ENCODE assay signal across 8 cellular contexts in the genomic region with DNA sequence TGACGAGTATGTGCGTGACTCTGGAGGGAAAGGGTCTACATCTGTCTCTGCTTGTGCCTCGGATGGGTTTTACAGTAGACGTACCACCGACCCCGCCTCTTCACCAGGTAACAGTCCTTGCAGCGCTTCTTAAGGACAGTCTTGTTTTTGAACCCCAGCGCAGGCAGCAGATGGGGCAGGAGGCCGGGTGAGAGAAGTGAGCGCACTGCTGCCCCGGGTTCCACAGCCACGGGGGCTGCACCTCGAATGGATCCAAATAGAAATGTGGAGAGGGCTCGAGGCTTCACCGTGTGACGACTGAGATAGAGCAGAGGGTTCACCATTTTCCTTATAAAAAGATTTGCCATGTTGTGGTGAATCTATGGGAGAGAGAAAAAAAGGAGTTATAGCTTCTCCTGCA. TPM values are rescaled to one million over a fixed set of nuclear protein-coding genes. Genes with fewer than 3 reads are reported as not detected.
DNase-seq lines count a peak whose midpoint lies in the region; ATAC-seq and TF ChIP-seq lines count a peak whose summit lies in the region.
"Not testable (repeated sequence)": the region's sequence is repeated elsewhere in the genome, so short reads cannot be mapped to it uniquely, and the experiment has no call there.

No MANE protein-coding gene starts in this region.

- peak overlapping the region; percentile 100 for H3K4me3 Mint-ChIP-seq in activated CD4-positive, alpha-beta memory T cell treated with anti-CD3 and anti-CD28 coated beads, Interleukin-2, amount 10 ng/mL, durations not matched to agents 7 days and 5 days

- intact Hi-C loops in mammary epithelial cell (cut with micrococcal nuclease); psoas muscle (cut with DNase I); uterus (cut with DNase I; ENCODE audit: low total_unique reads): not testable (repeated sequence)

- H3K18ac ChIP-seq in mesendoderm (ENCODE audit: low read length), result not testable (repeated sequence)

- CTCF ChIA-PET in activated CD4-positive, alpha-beta memory T cell treated with anti-CD3 and anti-CD28 coated beads, Interleukin-2, amount 10 ng/mL, durations not matched to agents 7 days and 5 days (lab: Charles Lee), result interaction anchor here (2.1 kb wide), 1 partner anchor 35 kb away, joined by 6 read pairs; no protein-coding TSS in a partner anchor
- CTCF ChIA-PET in mammary epithelial cell (lab: Charles Lee; ENCODE audit: low non-redundant PET), result not testable (repeated sequence)

- not testable (repeated sequence) for H2BK120ac ChIP-seq in mesendoderm (ENCODE audit: low read depth, low read length)

- H3K9me2 ChIP-seq in DOHH2 (replicated peaks; ENCODE audit: control insufficient read depth, low read length), result not testable (repeated sequence)

- H3K36me3 ChIP-seq in DOHH2 (ENCODE audit: control insufficient read depth, low read length) (peaks cover 81% of the 10 kb centered on the region), mammary epithelial cell (ENCODE audit: insufficient read depth, low read length) (peaks cover 21% of the 10 kb centered on the region), psoas muscle (ENCODE audit: insufficient read depth in 1 of 2, low read depth in 1 of 2) (peaks cover 6 to 30% of the 10 kb centered on the region in 2 donors)
- not testable (repeated sequence) for H3K36me3 ChIP-seq in mesendoderm (ENCODE audit: control insufficient read depth, insufficient read depth, low read length); uterus

- peak overlapping the region; percentile 84 for H3K4me2 ChIP-seq in DOHH2 (ENCODE audit: low read length)
- peak overlapping the region; percentile 85 for H3K4me2 ChIP-seq in mammary epithelial cell (ENCODE audit: insufficient read depth, low read depth, low read length)
- peak overlapping the region; percentile 97 for H3K4me2 ChIP-seq in mesendoderm (ENCODE audit: low read length)

- POLR2A ChIA-PET in activated CD4-positive, alpha-beta memory T cell treated with anti-CD3 and anti-CD28 coated beads, Interleukin-2, amount 10 ng/mL, durations not matched to agents 7 days and 5 days (lab: Charles Lee), result interaction anchor here (0.8 to 1.5 kb wide), 4 partner anchors 8 to 19 kb away, joined by 3 to 4 read pairs (median 4); no protein-coding TSS in a partner anchor

- dilution Hi-C loops in mammary epithelial cell (cut with HindIII; ENCODE audit: low sequenced_read_pairs), result not testable (repeated sequence)

- peaks cover 19% of the 10 kb centered on the region for H3K79me1 ChIP-seq in mesendoderm (ENCODE audit: low read length)

- ATAC-seq in foreskin keratinocyte, psoas muscle: not testable (repeated sequence)

- H3F3A ChIP-seq in DOHH2 (ENCODE audit: control insufficient read depth, insufficient read depth), result peaks cover 16% of the 10 kb centered on the region

- TF ChIP-seq POLR2A in NB4 (IDR thresholded peaks at IDR 0.05; ENCODE audit: extremely low read depth, insufficient read length); uterus (IDR thresholded peaks at IDR 0.05): not testable (repeated sequence)

- not testable (repeated sequence) for H2BK5ac ChIP-seq in mesendoderm (ENCODE audit: low read length)

- H3K27me3 Mint-ChIP-seq in activated CD4-positive, alpha-beta memory T cell treated with anti-CD3 and anti-CD28 coated beads, Interleukin-2, amount 10 ng/mL, durations not matched to agents 7 days and 5 days, result not testable (repeated sequence)

- H3K36me3 Mint-ChIP-seq in activated CD4-positive, alpha-beta memory T cell treated with anti-CD3 and anti-CD28 coated beads, Interleukin-2, amount 10 ng/mL, durations not matched to agents 7 days and 5 days (ENCODE audit: low read depth), result peaks cover 48% of the 10 kb centered on the region

- H3K4ac ChIP-seq in mesendoderm (ENCODE audit: low read depth, low read length), result not testable (repeated sequence)

- not testable (repeated sequence) for H4K20me1 ChIP-seq in DOHH2 (ENCODE audit: control insufficient read depth, insufficient read depth, low read depth, low read length); mammary epithelial cell (ENCODE audit: insufficient read depth, low read length)

- not testable (repeated sequence) for H2AFZ ChIP-seq in mammary epithelial cell (ENCODE audit: low read depth, low read length)

- H3K79me2 ChIP-seq in DOHH2 (ENCODE audit: control insufficient read depth, low read length) (peaks cover 88% of the 10 kb centered on the region), mammary epithelial cell (ENCODE audit: insufficient read depth, low read length) (peaks cover 69% of the 10 kb centered on the region), mesendoderm (ENCODE audit: control insufficient read depth, insufficient read depth, low read length) (peaks cover 21% of the 10 kb centered on the region)

- BruUV-seq in mammary epithelial cell (replicated peaks; lab: Mats Ljungman, UMichigan), result TSS peak; percentile 71

- H2BK15ac ChIP-seq in mesendoderm (replicated peaks; ENCODE audit: low read depth), result not testable (repeated sequence)

- H3K4me1 Mint-ChIP-seq in activated CD4-positive, alpha-beta memory T cell treated with anti-CD3 and anti-CD28 coated beads, Interleukin-2, amount 10 ng/mL, durations not matched to agents 7 days and 5 days, result peaks cover 61% of the 10 kb centered on the region

- peak overlapping the region; percentile 93 for H3K4me3 ChIP-seq in DOHH2 (ENCODE audit: low read length)
- peak overlapping the region; percentile 86 for H3K4me3 ChIP-seq in NB4 (ENCODE audit: low read depth, low read length)
- peak overlapping the region; percentile 69 to 86 (median 74) for H3K4me3 ChIP-seq in mammary epithelial cell (replicated peaks in 1 of 3; ENCODE audit: insufficient read depth in 1 of 3, low read depth in 2 of 3, low read length in 3 of 3)
- not testable (repeated sequence) for H3K4me3 ChIP-seq in mesendoderm (ENCODE audit: low read length)
- peak overlapping the region; percentile 98 for H3K4me3 ChIP-seq in psoas muscle
- H3K4me3 ChIP-seq in uterus, result peak overlapping the region; percentile 93

- not testable (repeated sequence) for H4K8ac ChIP-seq in mesendoderm (ENCODE audit: low read depth, low read length)

- peak overlapping the region; percentile 66 for H3K27ac Mint-ChIP-seq in activated CD4-positive, alpha-beta memory T cell treated with anti-CD3 and anti-CD28 coated beads, Interleukin-2, amount 10 ng/mL, durations not matched to agents 7 days and 5 days

- H2AK5ac ChIP-seq in mesendoderm (ENCODE audit: low read length), result not testable (repeated sequence)

- peak overlapping the region; percentile 80; the same call in 1 of the 2 replicates for H3K27ac ChIP-seq in DOHH2 (ENCODE audit: low read depth, low read length)
- peak overlapping the region; percentile 59 for H3K27ac ChIP-seq in mammary epithelial cell (ENCODE audit: insufficient read depth, low read depth, low read length)
- H3K27ac ChIP-seq in foreskin keratinocyte, result peak overlapping the region; percentile 80
- not testable (repeated sequence) for H3K27ac ChIP-seq in mesendoderm (ENCODE audit: low read depth, low read length)
- H3K27ac ChIP-seq in psoas muscle, result peak overlapping the region; percentile 94
- peak overlapping the region in 1 of 2 donors; percentile 80 for H3K27ac ChIP-seq in uterus

- not testable (repeated sequence) for H3K27me3 ChIP-seq in DOHH2 (ENCODE audit: control insufficient read depth, low read length); mammary epithelial cell (ENCODE audit: insufficient read depth, low read length); foreskin keratinocyte; mesendoderm (ENCODE audit: insufficient read depth, low read length, poor library complexity); psoas muscle (ENCODE audit: insufficient read depth in 3 of 3, low read length in 2 of 3); uterus

- in situ Hi-C loops in mammary epithelial cell (cut with MboI; ENCODE audit: low sequenced_read_pairs in 2 of 2), result loop anchor here in 1 of 2 donors (25.0 kb wide), 1 partner anchor 214 kb away; no protein-coding TSS in a partner anchor

- peaks cover 60% of the 10 kb centered on the region for H3K4me1 ChIP-seq in DOHH2 (ENCODE audit: control insufficient read depth, low read length)
- H3K4me1 ChIP-seq in mammary epithelial cell (ENCODE audit: insufficient read depth, low read length), result peaks cover 29% of the 10 kb centered on the region
- H3K4me1 ChIP-seq in foreskin keratinocyte; mesendoderm (ENCODE audit: control insufficient read depth, low read depth, low read length); uterus: not testable (repeated sequence)
- peaks cover 27% of the 10 kb centered on the region for H3K4me1 ChIP-seq in psoas muscle

- H4K5ac ChIP-seq in mesendoderm (ENCODE audit: low read length), result not testable (repeated sequence)

- peak overlapping the region; percentile 97 for H3K56ac ChIP-seq in mesendoderm (ENCODE audit: low read length)

- 85% methylated on average over 15 of the region's 16 CpGs for WGBS in mammary epithelial cell (ENCODE audit: low coverage, missing lambda C conversion rate)
- no CpG with 5 or more reads among the region's 16 CpGs for WGBS in mesendoderm (ENCODE audit: extremely low coverage, insufficient coverage, low lambda C conversion rate)
- 79 to 85% (median 82%) methylated on average over 16 of the region's 16 CpGs for WGBS in psoas muscle, 3 donors

- H3K9ac ChIP-seq in mammary epithelial cell (ENCODE audit: insufficient read depth, low read length) (peak overlapping the region; percentile 76), mesendoderm (ENCODE audit: low read length) (peak overlapping the region; percentile 90)

- not testable (repeated sequence) for DNase-seq in NB4 (ENCODE audit: low read depth); activated CD4-positive, alpha-beta memory T cell treated with anti-CD3 and anti-CD28 coated beads, Interleukin-2, amount 10 ng/mL, durations not matched to agents 7 days and 5 days; mammary epithelial cell; foreskin keratinocyte; mesendoderm; psoas muscle; uterus

- H3K23ac ChIP-seq in mesendoderm (ENCODE audit: low read length), result not testable (repeated sequence)

- not testable (repeated sequence) for H3K9me3 ChIP-seq in DOHH2 (ENCODE audit: control insufficient read depth, insufficient read depth, low read length); mammary epithelial cell (replicated peaks; ENCODE audit: insufficient read depth, low read length); psoas muscle; uterus

- H3K9me3 Mint-ChIP-seq in activated CD4-positive, alpha-beta memory T cell treated with anti-CD3 and anti-CD28 coated beads, Interleukin-2, amount 10 ng/mL, durations not matched to agents 7 days and 5 days, result not testable (repeated sequence)

- not testable (repeated sequence) for TF ChIP-seq CTCF in DOHH2 (IDR thresholded peaks at IDR 0.05; ENCODE audit: low read depth, low read length, poor library complexity, severe bottlenecking); NB4 (IDR thresholded peaks at IDR 0.05; ENCODE audit: low read depth, low read length); mammary epithelial cell (conservative IDR thresholded peaks at IDR 0.05 in 1 of 2, IDR thresholded peaks at IDR 0.05 in 1 of 2; ENCODE audit: extremely low read depth in 1 of 2, insufficient read depth in 1 of 2, low read depth in 1 of 2, low read length in 2 of 2); foreskin keratinocyte (conservative IDR thresholded peaks at IDR 0.05); psoas muscle (IDR thresholded peaks at IDR 0.05); uterus (IDR thresholded peaks at IDR 0.05)

RNA-seq across cellular contexts. Expression of gene MRPL36, which starts 1.0 kb away (rescaled TPM):
- total RNA-seq in activated CD4-positive, alpha-beta memory T cell treated with anti-CD3 and anti-CD28 coated beads, Interleukin-2, amount 10 ng/mL, durations not matched to agents 7 days and 5 days, result 10 to 100 TPM; 44.5 to 44.8 TPM
- total RNA-seq in mammary epithelial cell (10 to 100 TPM; 47.2 to 82.2 TPM), foreskin keratinocyte (65.3 and 73.6 TPM in 2 replicates), psoas muscle (100 to 1,000 TPM in 1 of 4 donors, 10 to 100 TPM in 3; 61.6 to 111 (median 87.0) TPM), uterus (100 to 1,000 TPM in 1 of 4 donors, 10 to 100 TPM in 3; 14.4 to 107 (median 31.6) TPM)
- polyA plus RNA-seq in mammary epithelial cell (117 TPM), foreskin keratinocyte (102 and 104 TPM in 2 replicates), psoas muscle (100 to 1,000 TPM; 161 to 216 (median 174) TPM)
- polyA minus RNA-seq in mammary epithelial cell, result 54.6 TPM
- polyA plus RNA-seq in mesendoderm (2013, experiment 1 of 2), result 90.2 TPM
- polyA plus RNA-seq in mesendoderm (2013, experiment 2 of 2), result 88.1 TPM

RNA-seq across cellular contexts. Expression of gene NDUFS6, which starts 2.6 kb away (rescaled TPM):
- 10 to 100 TPM; 25.4 to 29.2 TPM for total RNA-seq in activated CD4-positive, alpha-beta memory T cell treated with anti-CD3 and anti-CD28 coated beads, Interleukin-2, amount 10 ng/mL, durations not matched to agents 7 days and 5 days
- total RNA-seq in mammary epithelial cell (10 to 100 TPM; 13.5 to 47.7 TPM), foreskin keratinocyte (68.2 and 84.6 TPM in 2 replicates), psoas muscle (10 to 100 TPM; 48.3 to 61.5 (median 49.9) TPM), uterus (10 to 100 TPM in 3 of 4 donors, 1 to 10 TPM in 1; 8.5 to 17.9 (median 14.6) TPM)
- polyA plus RNA-seq in mammary epithelial cell (127 TPM), foreskin keratinocyte (154 and 160 TPM in 2 replicates), psoas muscle (100 to 1,000 TPM; 110 to 177 (median 135) TPM)
- 17.7 TPM for polyA minus RNA-seq in mammary epithelial cell
- polyA plus RNA-seq in mesendoderm (2013, experiment 1 of 2), result 176 TPM
- 172 TPM for polyA plus RNA-seq in mesendoderm (2013, experiment 2 of 2)
